ENCODE assay signal across 8 cellular contexts in genomic region chr2:42102606-42103450, GRCh38. TPM values are rescaled to one million over a fixed set of nuclear protein-coding genes. Genes with fewer than 3 reads are reported as not detected.
DNase-seq lines count a peak whose midpoint lies in the region; ATAC-seq lines count a peak whose summit lies in the region.

No MANE protein-coding gene starts in this region.

- peak; percentile 3 for ATAC-seq in GM18909 (IDR thresholded peaks at IDR 0.05; ENCODE audit: poor library complexity, unreplicated experiment)
- ATAC-seq in HG03439 (IDR thresholded peaks at IDR 0.05; ENCODE audit: unreplicated experiment): peak; percentile 9
- ATAC-seq in activated naive CD8-positive, alpha-beta T cell treated with anti-CD3 and anti-CD28 coated beads, Interleukin-2, amount 50 U/mL, for 24 hours: no peak
- no peak for ATAC-seq in GM18870 (IDR thresholded peaks at IDR 0.05; ENCODE audit: unreplicated experiment)
- ATAC-seq in HG03378 (IDR thresholded peaks at IDR 0.05; ENCODE audit: unreplicated experiment): no peak

- no peaks in the 10 kb centered on the region for H3K27me3 Mint-ChIP-seq in activated naive CD8-positive, alpha-beta T cell treated with anti-CD3 and anti-CD28 coated beads, Interleukin-2, amount 50 U/mL, for 24 hours
- H3K27me3 Mint-ChIP-seq in immature natural killer cell (ENCODE audit: low read depth in 3 of 3): peaks cover 17 to 33% (median 24%) of the 10 kb centered on the region in 3 donors

- peak; percentile 48 for DNase-seq in activated naive CD8-positive, alpha-beta T cell treated with anti-CD3 and anti-CD28 coated beads, Interleukin-2, amount 50 U/mL, for 24 hours
- no peak for DNase-seq in immature natural killer cell
- DNase-seq in stimulated activated CD8-positive, alpha-beta memory T cell treated with anti-CD3 and anti-CD28 coated beads, Interleukin-2, amount 100 ng/mL, for 48 hours (ENCODE audit: low read depth in 2 of 2): peak; percentile 10 to 11
- DNase-seq in posterior cingulate gyrus: no peak

- peaks cover 10% of the 10 kb centered on the region for H3K9me3 Mint-ChIP-seq in activated naive CD8-positive, alpha-beta T cell treated with anti-CD3 and anti-CD28 coated beads, Interleukin-2, amount 50 U/mL, for 24 hours
- no peaks in the 10 kb centered on the region for H3K9me3 Mint-ChIP-seq in immature natural killer cell

- intact Hi-C loops in posterior cingulate gyrus (cut with DNase I): no loop called here

- H3K4me1 Mint-ChIP-seq in activated naive CD8-positive, alpha-beta T cell treated with anti-CD3 and anti-CD28 coated beads, Interleukin-2, amount 50 U/mL, for 24 hours: peaks cover 41% of the 10 kb centered on the region
- H3K4me1 Mint-ChIP-seq in immature natural killer cell: peaks cover 31 to 46% of the 10 kb centered on the region in 2 donors

- peak overlapping the region; percentile 79 for H3K4me3 Mint-ChIP-seq in activated naive CD8-positive, alpha-beta T cell treated with anti-CD3 and anti-CD28 coated beads, Interleukin-2, amount 50 U/mL, for 24 hours
- peak overlapping the region; percentile 81 to 94 (median 86) for H3K4me3 Mint-ChIP-seq in immature natural killer cell

- H3K36me3 Mint-ChIP-seq in activated naive CD8-positive, alpha-beta T cell treated with anti-CD3 and anti-CD28 coated beads, Interleukin-2, amount 50 U/mL, for 24 hours (ENCODE audit: low read depth): peaks cover 9% of the 10 kb centered on the region
- no peaks in the 10 kb centered on the region for H3K36me3 Mint-ChIP-seq in immature natural killer cell

- peak overlapping the region; percentile 96 for H3K27ac Mint-ChIP-seq in activated naive CD8-positive, alpha-beta T cell treated with anti-CD3 and anti-CD28 coated beads, Interleukin-2, amount 50 U/mL, for 24 hours
- H3K27ac Mint-ChIP-seq in immature natural killer cell: peak overlapping the region in 3 of 6 donors; percentile 95 to 100 (median 99)

RNA-seq across cellular contexts. Expression of gene PKDCC, which starts 55.0 kb away (rescaled TPM):
- polyA plus RNA-seq in immature natural killer cell: not detected

Comparison
In these comparisons a context has a peak if more than half of its experiments do, and no peak if none do; other contexts are left out.
1. ATAC-seq: peak in GM18909 (single experiment) and HG03439 (single experiment); none in activated naive CD8-positive, alpha-beta T cell treated with anti-CD3 and anti-CD28 coated beads, Interleukin-2, amount 50 U/mL, for 24 hours (single experiment), GM18870 (single experiment) and HG03378 (single experiment).
2. DNase-seq: peak in activated naive CD8-positive, alpha-beta T cell treated with anti-CD3 and anti-CD28 coated beads, Interleukin-2, amount 50 U/mL, for 24 hours (single experiment) and stimulated activated CD8-positive, alpha-beta memory T cell treated with anti-CD3 and anti-CD28 coated beads, Interleukin-2, amount 100 ng/mL, for 48 hours (2 of 2); none in immature natural killer cell (0 of 3) and posterior cingulate gyrus (0 of 10).